16 cellular contexts compared by ENCODE assay signal in genomic region chr10:23448323-23448722, GRCh38. TPM values are rescaled to one million over a fixed set of nuclear protein-coding genes. Genes with fewer than 3 reads are reported as not detected.
DNase-seq lines count a peak whose midpoint lies in the region; ATAC-seq and TF ChIP-seq lines count a peak whose summit lies in the region.
"Had no signal": no experiment of that assay in that cellular context is flagged by ENCODE, and none has a peak within 500 bp of the region (broad histone marks: within the 10 kb centered on the region; RNA-seq: fewer than 3 reads in every experiment).

No MANE protein-coding gene starts in this region.

- TF ChIP-seq POLR2A in spleen (IDR thresholded peaks at IDR 0.05) (no peak), body of pancreas (IDR thresholded peaks at IDR 0.05) (no peak)

- peak overlapping the region; percentile 36 to 70 for H3K4me3 Mint-ChIP-seq in activated T-cell treated with anti-CD3 and anti-CD28 coated beads, Interleukin-2, amount 50 U/mL, for 72 hours

- ATAC-seq in activated T-cell treated with anti-CD3 and anti-CD28 coated beads, Interleukin-2, amount 50 U/mL, for 72 hours (replicated peaks in 1 of 2) = no peak
- ATAC-seq in HG03066 (IDR thresholded peaks at IDR 0.05; ENCODE audit: low read depth, unreplicated experiment) (peak; percentile 11), body of pancreas (no peak), left ventricle myocardium superior (no peak)
- ATAC-seq in activated naive CD4-positive, alpha-beta T cell treated with anti-CD3 and anti-CD28 coated beads, Interleukin-2, amount 50 U/mL, for 72 hours = no peak
- ATAC-seq: right cardiac atrium had no signal

- H3K36me3 ChIP-seq in spleen (peaks cover 0 to 19% (median 0%) of the 10 kb centered on the region in 6 donors), body of pancreas (replicated peaks in 1 of 2; ENCODE audit: insufficient read depth in 1 of 2, low read depth in 2 of 2) (no peaks in the 10 kb centered on the region)
- H3K36me3 ChIP-seq: suprapubic skin had no signal

- no peak for TF ChIP-seq CTCF in spleen (IDR thresholded peaks at IDR 0.05 in 8 of 11, conservative IDR thresholded peaks at IDR 0.05 in 3 of 11)
- no peak for TF ChIP-seq CTCF in body of pancreas (IDR thresholded peaks at IDR 0.05)

- 91 to 97% (median 95%) methylated on average over 2 of the region's 2 CpGs for WGBS in spleen, 5 donors
- 93 to 98% methylated on average over 2 of the region's 2 CpGs for WGBS in body of pancreas, 2 donors

- H3K9me3 Mint-ChIP-seq in activated T-cell treated with anti-CD3 and anti-CD28 coated beads, Interleukin-2, amount 50 U/mL, for 72 hours = no peaks in the 10 kb centered on the region
- H3K9me3 Mint-ChIP-seq in activated naive CD4-positive, alpha-beta T cell treated with anti-CD3 and anti-CD28 coated beads, Interleukin-2, amount 50 U/mL, for 72 hours = no peaks in the 10 kb centered on the region

- peak overlapping the region; percentile 6 to 83 (median 73) for H3K27ac ChIP-seq in spleen
- H3K27ac ChIP-seq in body of pancreas = no peak overlapping the region
- H3K27ac ChIP-seq: hepatocyte, suprapubic skin had no signal

- no peak for DNase-seq in activated T-cell treated with anti-CD3 and anti-CD28 coated beads, Interleukin-2, amount 50 U/mL, for 72 hours
- DNase-seq in activated T-cell treated with anti-CD3 and anti-CD28 coated beads for 4 hours (no peak), spleen (no peak), ecto neural progenitor cell (ENCODE audit: low spot score) (no peak), body of pancreas (no peak), left ventricle myocardium superior (no peak)
- no peak for DNase-seq in activated naive CD4-positive, alpha-beta T cell treated with anti-CD3 and anti-CD28 coated beads, Interleukin-2, amount 50 U/mL, for 72 hours (ENCODE audit: low spot score in 2 of 2)
- DNase-seq: activated CD4-positive, CD25-positive, alpha-beta regulatory T cell treated with anti-CD3 and anti-CD28 coated beads, Interleukin-2, amount 50 U/mL, for 72 hours; activated T-cell treated with anti-CD3 and anti-CD28 coated beads, Interleukin-2, amount 50 U/mL, for 48 hours; NCI-H187; right cardiac atrium; Right ventricle myocardium superior; stimulated activated CD4-positive, alpha-beta T cell treated with anti-CD3 and anti-CD28 coated beads, Interleukin-1b, Interleukin-23, amount 100 ng/mL, for 48 hours had no signal

- H3K4me1 ChIP-seq in spleen (peaks cover 18 to 94% (median 72%) of the 10 kb centered on the region in 6 donors), body of pancreas (no peaks in the 10 kb centered on the region)

- peak overlapping the region; percentile 89 for H3K27ac Mint-ChIP-seq in activated T-cell treated with anti-CD3 and anti-CD28 coated beads, Interleukin-2, amount 50 U/mL, for 72 hours
- peak overlapping the region; percentile 58 to 94 for H3K27ac Mint-ChIP-seq in activated naive CD4-positive, alpha-beta T cell treated with anti-CD3 and anti-CD28 coated beads, Interleukin-2, amount 50 U/mL, for 72 hours

- H3K9me3 ChIP-seq in spleen (no peaks in the 10 kb centered on the region), body of pancreas (no peaks in the 10 kb centered on the region)
- H3K9me3 ChIP-seq: suprapubic skin had no signal

- H3K27me3 ChIP-seq in spleen (replicated peaks in 1 of 7) (no peaks in the 10 kb centered on the region), body of pancreas (no peaks in the 10 kb centered on the region)
- H3K27me3 ChIP-seq: hepatocyte, suprapubic skin had no signal

- H3K4me3 ChIP-seq in spleen = no peak overlapping the region
- H3K4me3 ChIP-seq in body of pancreas = no peak overlapping the region
- H3K4me3 ChIP-seq: hepatocyte, suprapubic skin had no signal

- H3K4me1 Mint-ChIP-seq in activated T-cell treated with anti-CD3 and anti-CD28 coated beads, Interleukin-2, amount 50 U/mL, for 72 hours (ENCODE audit: low read depth) = peaks cover 54% of the 10 kb centered on the region

- intact Hi-C loops in spleen (cut with DNase I; ENCODE audit: low total_unique reads) = no loop called here
- intact Hi-C loops in body of pancreas (cut with DNase I) = no loop called here
- intact Hi-C loops in left ventricle myocardium superior (cut with micrococcal nuclease) = loop anchor here (10.0 kb wide), 1 partner anchor 104 kb away; the partner anchor contains the start of gene C10orf67

- peaks cover 3 to 8% of the 10 kb centered on the region in 2 donors for H3K36me3 Mint-ChIP-seq in activated T-cell treated with anti-CD3 and anti-CD28 coated beads, Interleukin-2, amount 50 U/mL, for 72 hours (ENCODE audit: insufficient read depth in 2 of 2)
- H3K36me3 Mint-ChIP-seq in activated naive CD4-positive, alpha-beta T cell treated with anti-CD3 and anti-CD28 coated beads, Interleukin-2, amount 50 U/mL, for 72 hours = peaks cover 0 to 21% of the 10 kb centered on the region in 2 donors

- H3K27me3 Mint-ChIP-seq in activated T-cell treated with anti-CD3 and anti-CD28 coated beads, Interleukin-2, amount 50 U/mL, for 72 hours (ENCODE audit: low read depth) = no peaks in the 10 kb centered on the region

RNA-seq across cellular contexts. Expression of gene OTUD1, which starts 9.4 kb away (rescaled TPM):
- total RNA-seq in activated T-cell treated with anti-CD3 and anti-CD28 coated beads, Interleukin-2, amount 50 U/mL, for 72 hours = 10 to 100 TPM; 13.3 to 18.4 TPM
- total RNA-seq in activated naive CD4-positive, alpha-beta T cell treated with anti-CD3 and anti-CD28 coated beads, Interleukin-2, amount 50 U/mL, for 72 hours = 10 to 100 TPM; 13.3 to 16.0 TPM
- total RNA-seq in spleen (10 to 100 TPM; 18.4 to 34.4 (median 30.4) TPM), body of pancreas (10 to 100 TPM in 1 of 2 donors, 1 to 10 TPM in 1; 7.8 to 10.5 TPM), left ventricle myocardium superior (14.6 TPM)
- polyA plus RNA-seq in spleen = 10 to 100 TPM; 11.7 to 14.6 (median 14.1) TPM

Comparison
In these comparisons a context has a peak if more than half of its experiments do, and no peak if none do; other contexts are left out.
1. H3K27ac ChIP-seq: peak in spleen (8 of 8); none in body of pancreas (0 of 4).